ENCODE assay signal across 16 cellular contexts in the genomic region with DNA sequence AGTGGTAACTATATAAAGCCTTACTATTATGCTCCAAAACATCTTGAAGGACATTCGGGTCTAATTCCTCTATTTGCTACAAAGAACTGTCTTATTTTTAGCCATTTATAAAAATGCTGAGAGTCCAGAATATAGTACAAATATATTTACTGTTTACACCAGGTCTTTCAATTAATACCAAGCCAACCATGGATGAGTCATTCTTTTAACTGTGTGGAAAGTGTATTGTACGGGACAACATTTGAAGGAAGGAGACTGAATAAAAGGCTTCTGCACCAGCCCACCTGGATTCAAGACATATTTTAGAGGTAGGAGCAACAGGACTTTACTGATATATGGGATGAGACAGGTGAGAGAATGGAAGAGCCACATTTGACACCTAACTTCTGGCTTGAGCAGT. TPM values are rescaled to one million over a fixed set of nuclear protein-coding genes. Genes with fewer than 3 reads are reported as not detected.
DNase-seq lines count a peak whose midpoint lies in the region; ATAC-seq and TF ChIP-seq lines count a peak whose summit lies in the region.
"Had no signal": no experiment of that assay in that cellular context is flagged by ENCODE, and none has a peak within 500 bp of the region (broad histone marks: within the 10 kb centered on the region; RNA-seq: fewer than 3 reads in every experiment).

No MANE protein-coding gene starts in this region.

- no peak overlapping the region for H3K27ac ChIP-seq in spleen

- intact Hi-C loops in spleen (cut with DNase I; ENCODE audit: low total_unique reads), result no loop called here

- H3K4me3 ChIP-seq in spleen, result no peak overlapping the region

- TF ChIP-seq CTCF in spleen (IDR thresholded peaks at IDR 0.05 in 8 of 11, conservative IDR thresholded peaks at IDR 0.05 in 3 of 11), result no peak

- no peaks in the 10 kb centered on the region for H3K27me3 ChIP-seq in spleen (replicated peaks in 1 of 7)
- H3K27me3 ChIP-seq: BE2C had no signal

- in situ Hi-C loops in SK-MEL-5 (cut with HindIII; ENCODE audit: low pct_unique_long_range_greater_than_20kb, low sequenced_read_pairs), result no loop called here

- H3K4me1 ChIP-seq in spleen, result no peaks in the 10 kb centered on the region
- H3K4me1 ChIP-seq: BE2C had no signal

- 91 to 98% (median 94%) methylated on average over 2 of the region's 2 CpGs for WGBS in spleen, 5 donors

- ATAC-seq in HG03039 (IDR thresholded peaks at IDR 0.05; ENCODE audit: unreplicated experiment), result no peak
- ATAC-seq: Right ventricle myocardium inferior had no signal

- no peaks in the 10 kb centered on the region for H3K9me3 ChIP-seq in spleen
- H3K9me3 ChIP-seq: BE2C had no signal

- H3K36me3 ChIP-seq in spleen, result peaks cover 0 to 51% (median 13%) of the 10 kb centered on the region in 6 donors
- H3K36me3 ChIP-seq: BE2C had no signal

- no peak for TF ChIP-seq POLR2A in spleen (IDR thresholded peaks at IDR 0.05)

- DNase-seq in COLO829 (ENCODE audit: low spot score), result peak; percentile 7
- peak; percentile 18 for DNase-seq in HT-29 (ENCODE audit: low spot score)
- DNase-seq in SK-MEL-5 (ENCODE audit: low read depth, low spot score), result peak; percentile 6
- peak; percentile 30 for DNase-seq in foreskin melanocyte
- no peak for DNase-seq in kidney glomerular epithelial cell (lab: John Stamatoyannopoulos, UW)
- no peak for DNase-seq in activated effector memory CD4-positive, alpha-beta T cell treated with anti-CD3 and anti-CD28 coated beads, Interleukin-2, amount 50 U/mL, for 16 hours
- no peak for DNase-seq in spleen
- DNase-seq: BE2C, DND-41, NCI-H1105 treated with DMSO at 0.1 percent for 48 hours, NCI-H2029 treated with DMSO at 0.1 percent for 48 hours, NCI-H345, NCI-H524, NCI-H82 had no signal

RNA-seq across cellular contexts. Expression of gene MASTL, which starts 35.4 kb away (rescaled TPM):
- 16.3 and 17.3 TPM in 2 replicates for total RNA-seq in HT-29 (2014; rRNA removed; shearing (Covaris generic))
- total RNA-seq in SK-MEL-5 (2014; rRNA removed; shearing (Covaris generic)), result 22.5 and 24.4 TPM in 2 replicates
- polyA plus RNA-seq in SK-MEL-5 (2015; cell fraction: cytosol; rRNA removed), result 14.7 and 17.9 TPM in 2 replicates
- polyA plus RNA-seq in SK-MEL-5 (2015; cell fraction: nucleus; rRNA removed), result 14.4 and 15.6 TPM in 2 replicates
- 10 to 100 TPM in 1 of 7 donors, 1 to 10 TPM in 6; 4.5 to 10.3 (median 8.6) TPM for total RNA-seq in spleen
- 1 to 10 TPM; 3.6 to 4.4 (median 4.1) TPM for polyA plus RNA-seq in spleen

RNA-seq across cellular contexts. Expression of gene YME1L1, which starts 36.3 kb away (rescaled TPM):
- total RNA-seq in HT-29 (2014; rRNA removed; shearing (Covaris generic)), result 55.2 and 72.3 TPM in 2 replicates
- 97.6 and 109 TPM in 2 replicates for total RNA-seq in SK-MEL-5 (2014; rRNA removed; shearing (Covaris generic))
- 53.2 and 67.2 TPM in 2 replicates for polyA plus RNA-seq in SK-MEL-5 (2015; cell fraction: cytosol; rRNA removed)
- 40.8 and 52.7 TPM in 2 replicates for polyA plus RNA-seq in SK-MEL-5 (2015; cell fraction: nucleus; rRNA removed)
- 10 to 100 TPM; 61.6 to 82.2 (median 75.8) TPM for total RNA-seq in spleen
- polyA plus RNA-seq in spleen, result 10 to 100 TPM; 20.7 to 33.1 (median 27.7) TPM

RNA-seq across cellular contexts. Expression of gene ACBD5, which starts 50.1 kb away (rescaled TPM):
- 13.5 and 14.2 TPM in 2 replicates for total RNA-seq in HT-29 (2014; rRNA removed; shearing (Covaris generic))
- 25.2 and 26.3 TPM in 2 replicates for total RNA-seq in SK-MEL-5 (2014; rRNA removed; shearing (Covaris generic))
- 16.1 and 17.3 TPM in 2 replicates for polyA plus RNA-seq in SK-MEL-5 (2015; cell fraction: cytosol; rRNA removed)
- polyA plus RNA-seq in SK-MEL-5 (2015; cell fraction: nucleus; rRNA removed), result 10.2 and 12.6 TPM in 2 replicates
- 10 to 100 TPM; 20.8 to 31.2 (median 23.7) TPM for total RNA-seq in spleen
- polyA plus RNA-seq in spleen, result 10 to 100 TPM in 1 of 3 donors, 1 to 10 TPM in 2; 7.7 to 12.6 (median 8.4) TPM

Comparison
In these comparisons a context has a peak if more than half of its experiments do, and no peak if none do; other contexts are left out.
1. DNase-seq: peak in COLO829 (single experiment), HT-29 (single experiment), SK-MEL-5 (single experiment) and foreskin melanocyte (single experiment); none in kidney glomerular epithelial cell (single experiment), activated effector memory CD4-positive, alpha-beta T cell treated with anti-CD3 and anti-CD28 coated beads, Interleukin-2, amount 50 U/mL, for 16 hours (single experiment) and spleen (single experiment).